19 cellular contexts compared by ENCODE assay signal in genomic region chr10:5603091-5603847, GRCh38.
"Had no signal": no experiment of that assay in that cellular context is flagged by ENCODE, and none has a peak within 500 bp of the region (broad histone marks: within the 10 kb centered on the region; RNA-seq: fewer than 3 reads in every experiment).

No MANE protein-coding gene starts in this region.

- ATAC-seq: activated naive CD4-positive, alpha-beta T cell treated with anti-CD3 and anti-CD28 coated beads, Interleukin-2, amount 50 U/mL, for 72 hours; activated T-cell treated with anti-CD3 and anti-CD28 coated beads, Interleukin-2, amount 50 U/mL, for 72 hours; left colon; T-cell had no signal

- H3K36me3 Mint-ChIP-seq: activated naive CD4-positive, alpha-beta T cell treated with anti-CD3 and anti-CD28 coated beads, Interleukin-2, amount 50 U/mL, for 72 hours; T-cell had no signal

- H3K4me1 Mint-ChIP-seq: activated CD4-positive, alpha-beta T cell treated with anti-CD3 and anti-CD28 coated beads, Interleukin-2, amount 10 ng/mL, durations not matched to agents 7 days and 5 days had no signal

- H3K36me3 ChIP-seq: adrenal gland, prostate gland, right atrium auricular region, tibial nerve had no signal

- FAIRE-seq: islet of Langerhans had no signal

- H3K4me1 ChIP-seq: adrenal gland, prostate gland, right atrium auricular region had no signal

- H3K9me3 ChIP-seq: adrenal gland, prostate gland, right atrium auricular region had no signal

- H3K4me3 ChIP-seq: adrenal gland, lung, prostate gland, right atrium auricular region, tibial nerve had no signal

- H3K4me3 Mint-ChIP-seq: activated CD4-positive, alpha-beta T cell treated with anti-CD3 and anti-CD28 coated beads, Interleukin-2, amount 10 ng/mL, durations not matched to agents 7 days and 5 days; activated T-cell treated with anti-CD3 and anti-CD28 coated beads, Interleukin-2, amount 50 U/mL, for 72 hours; T-cell had no signal

- DNase-seq: activated CD4-positive, alpha-beta T cell treated with anti-CD3 and anti-CD28 coated beads, Interleukin-2, amount 10 ng/mL, durations not matched to agents 7 days and 5 days; activated CD8-positive, alpha-beta memory T cell treated with anti-CD3 and anti-CD28 coated beads, Interleukin-2, amount 50 U/mL, for 48 hours; activated gamma-delta T cell; activated T-cell treated with anti-CD3 and anti-CD28 coated beads, Interleukin-2, amount 50 U/mL, for 72 hours; adrenal gland; foreskin fibroblast; hippocampal formation; left colon; stimulated activated CD4-positive, alpha-beta T cell treated with anti-CD3 and anti-CD28 coated beads, Interleukin-2, amount 100 ng/mL, for 24 hours; stimulated activated naive CD4-positive, alpha-beta T cell treated with Interleukin-2 at 50 U/mL for 16 hours; T-cell; T-helper 9 cell had no signal

- H3K27ac ChIP-seq: adrenal gland, epithelial cell of prostate, prostate gland, right atrium auricular region, tibial nerve had no signal

- H3K27me3 ChIP-seq: adrenal gland, right atrium auricular region, tibial nerve had no signal

- H3K9me3 Mint-ChIP-seq: activated CD4-positive, alpha-beta T cell treated with anti-CD3 and anti-CD28 coated beads, Interleukin-2, amount 10 ng/mL, durations not matched to agents 7 days and 5 days; activated naive CD4-positive, alpha-beta T cell treated with anti-CD3 and anti-CD28 coated beads, Interleukin-2, amount 50 U/mL, for 72 hours; activated T-cell treated with anti-CD3 and anti-CD28 coated beads, Interleukin-2, amount 50 U/mL, for 72 hours had no signal

- H3K27ac Mint-ChIP-seq: activated CD4-positive, alpha-beta T cell treated with anti-CD3 and anti-CD28 coated beads, Interleukin-2, amount 10 ng/mL, durations not matched to agents 7 days and 5 days; activated naive CD4-positive, alpha-beta T cell treated with anti-CD3 and anti-CD28 coated beads, Interleukin-2, amount 50 U/mL, for 72 hours; activated T-cell treated with anti-CD3 and anti-CD28 coated beads, Interleukin-2, amount 50 U/mL, for 72 hours; T-cell had no signal
